Comparison of ENCODE assay signal across 8 cellular contexts in the genomic region with DNA sequence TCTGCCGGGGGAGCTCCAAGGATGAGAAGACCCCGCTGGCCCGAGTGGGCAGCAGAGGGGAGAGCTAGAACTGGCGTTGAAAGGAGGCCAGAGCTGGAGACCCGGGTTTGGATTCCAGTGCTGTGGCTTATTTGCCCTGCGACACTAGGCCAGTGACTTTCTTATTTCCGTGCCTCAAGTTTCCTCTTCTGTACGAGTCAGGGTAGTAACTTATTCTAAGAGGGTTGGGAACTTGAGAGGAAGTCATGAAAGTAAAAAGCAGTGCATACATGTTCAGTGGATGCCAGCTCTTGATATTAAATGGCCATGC. TPM values are rescaled to one million over a fixed set of nuclear protein-coding genes. Genes with fewer than 3 reads are reported as not detected.
DNase-seq lines count a peak whose midpoint lies in the region; ATAC-seq and TF ChIP-seq lines count a peak whose summit lies in the region.

No MANE protein-coding gene starts in this region.

- no peak for TF ChIP-seq POLR2A in ovary (IDR thresholded peaks at IDR 0.05)

- no peaks in the 10 kb centered on the region for H3K4me1 ChIP-seq in ovary (ENCODE audit: insufficient read depth)

- peak overlapping the region; percentile 97 for H3K27ac Mint-ChIP-seq in activated naive CD4-positive, alpha-beta T cell treated with anti-CD3 and anti-CD28 coated beads, Interleukin-2, amount 10 ng/mL, durations not matched to agents 7 days and 5 days

- no peaks in the 10 kb centered on the region for H3K9me3 Mint-ChIP-seq in activated naive CD4-positive, alpha-beta T cell treated with anti-CD3 and anti-CD28 coated beads, Interleukin-2, amount 10 ng/mL, durations not matched to agents 7 days and 5 days

- TF ChIP-seq EP300 in ovary (IDR thresholded peaks at IDR 0.05), result no peak

- peaks cover 17% of the 10 kb centered on the region for H3K27me3 Mint-ChIP-seq in activated naive CD4-positive, alpha-beta T cell treated with anti-CD3 and anti-CD28 coated beads, Interleukin-2, amount 10 ng/mL, durations not matched to agents 7 days and 5 days

- TF ChIP-seq CTCF in epithelial cell of esophagus (IDR thresholded peaks at IDR 0.05; ENCODE audit: insufficient read depth, low read depth, low read length, missing control alignments) (no peak), ovary (IDR thresholded peaks at IDR 0.05) (peak in 1 of 3 donors; percentile 14)

- H3K4me1 Mint-ChIP-seq in activated naive CD4-positive, alpha-beta T cell treated with anti-CD3 and anti-CD28 coated beads, Interleukin-2, amount 10 ng/mL, durations not matched to agents 7 days and 5 days, result peaks cover 40% of the 10 kb centered on the region

- 0 to 1% (median 1%) methylated on average over 8 of the region's 8 CpGs for WGBS in ovary, 3 donors

- no peaks in the 10 kb centered on the region for H3K36me3 ChIP-seq in ovary

- H3K27me3 ChIP-seq in ovary, result no peaks in the 10 kb centered on the region

- H3K4me3 ChIP-seq in epithelial cell of esophagus (ENCODE audit: low read length) (peak overlapping the region; percentile 91), ovary (peak overlapping the region; percentile 63)

- H3K36me3 Mint-ChIP-seq in activated naive CD4-positive, alpha-beta T cell treated with anti-CD3 and anti-CD28 coated beads, Interleukin-2, amount 10 ng/mL, durations not matched to agents 7 days and 5 days, result peaks cover 29% of the 10 kb centered on the region

- intact Hi-C loops in ovary (cut with DNase I), result loop anchor here in 2 of 4 donors (2.0 to 10.0 kb wide), 2 partner anchors 71 to 145 kb away; a partner anchor contains a TSS

- ATAC-seq in SK-N-SH treated with all-trans-retinoic acid at 6 μM for 48 hours, result peak; percentile 67; the same call in 2 of the 3 replicates
- no peak for ATAC-seq in HG02970 (IDR thresholded peaks at IDR 0.05; ENCODE audit: low FRiP score, unreplicated experiment)
- ATAC-seq in HG03025 (IDR thresholded peaks at IDR 0.05; ENCODE audit: low FRiP score, unreplicated experiment), result no peak
- no peak for ATAC-seq in GM21423 (IDR thresholded peaks at IDR 0.05; ENCODE audit: unreplicated experiment)

- peak overlapping the region; percentile 100 for H3K4me3 Mint-ChIP-seq in activated naive CD4-positive, alpha-beta T cell treated with anti-CD3 and anti-CD28 coated beads, Interleukin-2, amount 10 ng/mL, durations not matched to agents 7 days and 5 days

- H3K27ac ChIP-seq in ovary, result no peak overlapping the region

- no peak for DNase-seq in activated naive CD4-positive, alpha-beta T cell treated with anti-CD3 and anti-CD28 coated beads, Interleukin-2, amount 10 ng/mL, durations not matched to agents 7 days and 5 days
- no peak for DNase-seq in activated naive CD4-positive, alpha-beta T cell treated with Interleukin-2 at 50 U/mL for 16 hours
- DNase-seq in epithelial cell of esophagus (ENCODE audit: low read depth) (no peak), ovary (no peak)

- CTCF ChIA-PET in activated naive CD4-positive, alpha-beta T cell treated with anti-CD3 and anti-CD28 coated beads, Interleukin-2, amount 10 ng/mL, durations not matched to agents 7 days and 5 days (lab: Charles Lee), result interaction anchor here (0.6 to 3.3 kb wide), 13 partner anchors 9 to 200 kb away, joined by 3 to 38 read pairs (median 4); a partner anchor contains a TSS

- H3K9me3 ChIP-seq in ovary, result no peaks in the 10 kb centered on the region

TF ChIP-seq in SK-N-SH treated with all-trans-retinoic acid at 6 μM for 48 hours, 23 proteins besides CTCF, POLR2A, EP300 and RAD21:
- TF ChIP-seq ZNF8 (CRISPR knock-in tag; IDR thresholded peaks at IDR 0.05) (no peak), PPARA (CRISPR knock-in tag; IDR thresholded peaks at IDR 0.05; ENCODE audit: borderline replicate concordance) (no peak), ESRRG (CRISPR knock-in tag; IDR thresholded peaks at IDR 0.05) (no peak), RARB (CRISPR knock-in tag; IDR thresholded peaks at IDR 0.05) (no peak), ISL1 (CRISPR knock-in tag; IDR thresholded peaks at IDR 0.05) (no peak), ARNTL (CRISPR knock-in tag; IDR thresholded peaks at IDR 0.05; ENCODE audit: borderline replicate concordance, low read depth) (no peak), ZC3H10 (CRISPR knock-in tag; IDR thresholded peaks at IDR 0.05) (no peak), TCF4 (CRISPR knock-in tag; IDR thresholded peaks at IDR 0.05; ENCODE audit: borderline replicate concordance) (no peak), ZFP3 (CRISPR knock-in tag; IDR thresholded peaks at IDR 0.05) (no peak), TOX (CRISPR knock-in tag; IDR thresholded peaks at IDR 0.05; ENCODE audit: borderline replicate concordance) (no peak), ZFP30 (CRISPR knock-in tag; IDR thresholded peaks at IDR 0.05) (no peak)
- TF ChIP-seq, protein P1, sequence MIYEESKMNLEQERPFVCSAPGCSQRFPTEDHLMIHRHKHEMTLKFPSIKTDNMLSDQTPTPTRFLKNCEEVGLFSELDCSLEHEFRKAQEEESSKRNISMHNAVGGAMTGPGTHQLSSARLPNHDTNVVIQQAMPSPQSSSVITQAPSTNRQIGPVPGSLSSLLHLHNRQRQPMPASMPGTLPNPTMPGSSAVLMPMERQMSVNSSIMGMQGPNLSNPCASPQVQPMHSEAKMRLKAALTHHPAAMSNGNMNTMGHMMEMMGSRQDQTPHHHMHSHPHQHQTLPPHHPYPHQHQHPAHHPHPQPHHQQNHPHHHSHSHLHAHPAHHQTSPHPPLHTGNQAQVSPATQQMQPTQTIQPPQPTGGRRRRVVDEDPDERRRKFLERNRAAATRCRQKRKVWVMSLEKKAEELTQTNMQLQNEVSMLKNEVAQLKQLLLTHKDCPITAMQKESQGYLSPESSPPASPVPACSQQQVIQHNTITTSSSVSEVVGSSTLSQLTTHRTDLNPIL (CRISPR knock-in tag; IDR thresholded peaks at IDR 0.05; ENCODE audit: low read depth), result no peak
- TF ChIP-seq, protein P2, sequence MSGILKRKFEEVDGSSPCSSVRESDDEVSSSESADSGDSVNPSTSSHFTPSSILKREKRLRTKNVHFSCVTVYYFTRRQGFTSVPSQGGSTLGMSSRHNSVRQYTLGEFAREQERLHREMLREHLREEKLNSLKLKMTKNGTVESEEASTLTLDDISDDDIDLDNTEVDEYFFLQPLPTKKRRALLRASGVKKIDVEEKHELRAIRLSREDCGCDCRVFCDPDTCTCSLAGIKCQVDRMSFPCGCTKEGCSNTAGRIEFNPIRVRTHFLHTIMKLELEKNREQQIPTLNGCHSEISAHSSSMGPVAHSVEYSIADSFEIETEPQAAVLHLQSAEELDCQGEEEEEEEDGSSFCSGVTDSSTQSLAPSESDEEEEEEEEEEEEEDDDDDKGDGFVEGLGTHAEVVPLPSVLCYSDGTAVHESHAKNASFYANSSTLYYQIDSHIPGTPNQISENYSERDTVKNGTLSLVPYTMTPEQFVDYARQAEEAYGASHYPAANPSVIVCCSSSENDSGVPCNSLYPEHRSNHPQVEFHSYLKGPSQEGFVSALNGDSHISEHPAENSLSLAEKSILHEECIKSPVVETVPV (CRISPR knock-in tag; IDR thresholded peaks at IDR 0.05), result no peak
- TF ChIP-seq, protein P3, sequence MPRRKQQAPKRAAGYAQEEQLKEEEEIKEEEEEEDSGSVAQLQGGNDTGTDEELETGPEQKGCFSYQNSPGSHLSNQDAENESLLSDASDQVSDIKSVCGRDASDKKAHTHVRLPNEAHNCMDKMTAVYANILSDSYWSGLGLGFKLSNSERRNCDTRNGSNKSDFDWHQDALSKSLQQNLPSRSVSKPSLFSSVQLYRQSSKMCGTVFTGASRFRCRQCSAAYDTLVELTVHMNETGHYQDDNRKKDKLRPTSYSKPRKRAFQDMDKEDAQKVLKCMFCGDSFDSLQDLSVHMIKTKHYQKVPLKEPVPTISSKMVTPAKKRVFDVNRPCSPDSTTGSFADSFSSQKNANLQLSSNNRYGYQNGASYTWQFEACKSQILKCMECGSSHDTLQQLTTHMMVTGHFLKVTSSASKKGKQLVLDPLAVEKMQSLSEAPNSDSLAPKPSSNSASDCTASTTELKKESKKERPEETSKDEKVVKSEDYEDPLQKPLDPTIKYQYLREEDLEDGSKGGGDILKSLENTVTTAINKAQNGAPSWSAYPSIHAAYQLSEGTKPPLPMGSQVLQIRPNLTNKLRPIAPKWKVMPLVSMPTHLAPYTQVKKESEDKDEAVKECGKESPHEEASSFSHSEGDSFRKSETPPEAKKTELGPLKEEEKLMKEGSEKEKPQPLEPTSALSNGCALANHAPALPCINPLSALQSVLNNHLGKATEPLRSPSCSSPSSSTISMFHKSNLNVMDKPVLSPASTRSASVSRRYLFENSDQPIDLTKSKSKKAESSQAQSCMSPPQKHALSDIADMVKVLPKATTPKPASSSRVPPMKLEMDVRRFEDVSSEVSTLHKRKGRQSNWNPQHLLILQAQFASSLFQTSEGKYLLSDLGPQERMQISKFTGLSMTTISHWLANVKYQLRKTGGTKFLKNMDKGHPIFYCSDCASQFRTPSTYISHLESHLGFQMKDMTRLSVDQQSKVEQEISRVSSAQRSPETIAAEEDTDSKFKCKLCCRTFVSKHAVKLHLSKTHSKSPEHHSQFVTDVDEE (CRISPR knock-in tag; IDR thresholded peaks at IDR 0.05), result no peak

RNA-seq across cellular contexts. Expression of a gene that starts 0.7 kb away (rescaled TPM):
- 10 to 100 TPM; 37.9 to 62.6 (median 43.7) TPM for total RNA-seq in ovary
- polyA plus RNA-seq in ovary, result 10 to 100 TPM; 62.7 to 68.6 TPM

RNA-seq across cellular contexts. Expression of a gene that starts 11.8 kb away (rescaled TPM):
- total RNA-seq in ovary, result 10 to 100 TPM; 28.4 to 81.7 (median 59.3) TPM
- 10 to 100 TPM; 38.9 to 42.6 TPM for polyA plus RNA-seq in ovary

RNA-seq across cellular contexts. Expression of a gene that starts 12.6 kb away (rescaled TPM):
- total RNA-seq in ovary, result not detected
- not detected for polyA plus RNA-seq in ovary

RNA-seq across cellular contexts. Expression of a gene that starts 42.4 kb away (rescaled TPM):
- 1 to 10 TPM in 2 of 7 donors, under 1 TPM in 5; 0.20 to 1.3 (median 0.31) TPM for total RNA-seq in ovary
- under 1 TPM; 0.21 to 0.68 TPM for polyA plus RNA-seq in ovary
